In genomic region chr1:167629681-167630567, GRCh38 we compare ENCODE assay signal across 1 cellular context.
TF ChIP-seq lines count a peak whose summit lies in the region.

A gene with protein sequence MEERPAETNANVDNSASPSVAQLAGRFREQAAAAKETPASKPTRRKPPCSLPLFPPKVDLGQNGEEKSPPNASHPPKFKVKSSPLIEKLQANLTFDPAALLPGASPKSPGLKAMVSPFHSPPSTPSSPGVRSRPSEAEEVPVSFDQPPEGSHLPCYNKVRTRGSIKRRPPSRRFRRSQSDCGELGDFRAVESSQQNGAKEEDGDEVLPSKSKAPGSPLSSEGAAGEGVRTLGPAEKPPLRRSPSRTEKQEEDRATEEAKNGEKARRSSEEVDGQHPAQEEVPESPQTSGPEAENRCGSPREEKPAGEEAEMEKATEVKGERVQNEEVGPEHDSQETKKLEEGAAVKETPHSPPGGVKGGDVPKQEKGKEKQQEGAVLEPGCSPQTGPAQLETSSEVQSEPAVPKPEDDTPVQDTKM (plus strand): TSS chr1:167630232. CDS start chr1:167630424, 192 bp downstream.

TF ChIP-seq in A549, 52 proteins besides CTCF, POLR2A, EP300 and RAD21 (continued from another document):
- TF ChIP-seq, protein P1, sequence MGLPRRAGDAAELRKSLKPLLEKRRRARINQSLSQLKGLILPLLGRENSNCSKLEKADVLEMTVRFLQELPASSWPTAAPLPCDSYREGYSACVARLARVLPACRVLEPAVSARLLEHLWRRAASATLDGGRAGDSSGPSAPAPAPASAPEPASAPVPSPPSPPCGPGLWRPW (IDR thresholded peaks at IDR 0.05), result no peak
